Comparison of ENCODE assay signal across 1 cellular context in genomic region chr6:26552205-26552604, GRCh38.
TF ChIP-seq lines count a peak whose summit lies in the region.

No MANE protein-coding gene starts in this region.

TF ChIP-seq in GM23338, 12 proteins besides CTCF, POLR2A, EP300 and RAD21:
- TF ChIP-seq NANOG (IDR thresholded peaks at IDR 0.05; ENCODE audit: borderline replicate concordance) (no peak), EZH2 (IDR thresholded peaks at IDR 0.05; ENCODE audit: low read depth, unreplicated experiment) (no peak), JUNB (IDR thresholded peaks at IDR 0.05; ENCODE audit: unreplicated experiment) (no peak), ETS1 (IDR thresholded peaks at IDR 0.05) (no peak), REST (IDR thresholded peaks at IDR 0.05; ENCODE audit: unreplicated experiment) (no peak), CREB1 (CRISPR knock-in tag; IDR thresholded peaks at IDR 0.05; ENCODE audit: low read depth) (no peak), ZNF114 (CRISPR knock-in tag; IDR thresholded peaks at IDR 0.05) (no peak), ZNF331 (CRISPR knock-in tag; IDR thresholded peaks at IDR 0.05; ENCODE audit: low read depth) (no peak), EZH2phosphoT487 (IDR thresholded peaks at IDR 0.05; ENCODE audit: unreplicated experiment) (no peak), STAT1 (IDR thresholded peaks at IDR 0.05; ENCODE audit: unreplicated experiment) (no peak), POLR2AphosphoS5 (IDR thresholded peaks at IDR 0.05; ENCODE audit: low read depth) (no peak), ZNF462 (CRISPR knock-in tag; IDR thresholded peaks at IDR 0.05) (no peak)
